8 cellular contexts compared by ENCODE assay signal in the genomic region with DNA sequence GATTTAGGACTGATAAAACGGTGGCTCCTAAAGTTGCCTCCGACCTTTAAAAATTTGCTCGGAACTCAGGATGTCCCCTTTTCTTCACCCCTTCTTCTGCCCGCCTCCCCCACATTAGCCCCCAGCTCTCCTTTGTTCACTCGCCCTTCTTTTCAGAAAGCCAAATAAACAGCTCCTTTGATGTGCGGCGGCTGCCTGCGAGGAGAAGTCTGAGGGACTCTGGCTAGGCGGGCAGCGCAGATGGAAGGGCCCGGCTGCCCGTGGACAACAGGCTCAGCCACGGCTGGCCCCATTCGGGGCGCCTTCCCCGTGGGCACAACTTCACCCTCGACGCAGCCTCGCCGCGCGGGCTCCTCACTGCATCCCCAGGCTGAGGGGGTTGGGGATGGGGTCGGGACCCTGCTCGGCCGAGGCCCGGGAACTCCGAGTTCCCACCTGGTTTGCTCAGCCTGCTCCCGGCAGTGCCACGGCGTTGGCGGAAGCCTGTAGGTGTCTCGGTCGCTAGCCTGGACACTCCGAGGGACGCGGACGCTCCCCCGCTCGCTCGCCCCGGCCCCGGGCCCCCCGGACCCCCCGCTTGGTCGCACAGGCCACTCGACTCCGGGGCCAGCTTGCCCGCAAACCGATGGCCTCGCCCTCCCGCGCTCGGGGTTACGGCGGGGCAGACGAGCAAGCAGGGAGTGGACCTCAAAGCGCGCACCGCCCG. TPM values are rescaled to one million over a fixed set of nuclear protein-coding genes. Genes with fewer than 3 reads are reported as not detected.
DNase-seq lines count a peak whose midpoint lies in the region; ATAC-seq and TF ChIP-seq lines count a peak whose summit lies in the region.

No MANE protein-coding gene starts in this region.

- TF ChIP-seq CTCF in AG09309 (IDR thresholded peaks at IDR 0.05; ENCODE audit: control insufficient read depth, insufficient read depth, low read depth, low read length, missing control alignments) (no peak), HEK293 (tag by site-specific recombination; IDR thresholded peaks at IDR 0.05) (no peak)

- peaks cover 26% of the 10 kb centered on the region for H3K4me1 ChIP-seq in HEK293 (ENCODE audit: control insufficient read depth, insufficient read depth, low read length)

- H3K4me3 ChIP-seq in AG09309 (ENCODE audit: control insufficient read depth, low read depth, low read length) (peak overlapping the region; percentile 49), HEK293 (ENCODE audit: low read depth, low read length) (peak overlapping the region; percentile 52)

- POLR2A ChIA-PET in HEK293 (lab: Yijun Ruan, JAX), result interaction anchor here (0.6 to 7.0 kb wide), 38 partner anchors 13 to 646 kb away, joined by 3 to 134 read pairs (median 4); partner anchors contain the start of gene RPLP1

- CTCF ChIA-PET in HEK293 (lab: Yijun Ruan, JAX), result interaction anchor here (0.6 to 2.0 kb wide), 10 partner anchors 75 to 410 kb away, joined by 3 to 5 read pairs (median 3); no protein-coding TSS in a partner anchor

- H3K27ac ChIP-seq in HEK293 (ENCODE audit: extremely low read depth, low read depth, low read length), result peak overlapping the region; percentile 99

- peaks cover 7 to 20% of the 10 kb centered on the region in 2 experiments; a peak in 2 of 3 replicates for H3K36me3 ChIP-seq in HEK293 (ENCODE audit: control insufficient read depth in 2 of 2, insufficient read depth in 1 of 2, low read length in 2 of 2)

- H3K9me3 ChIP-seq in HEK293 (ENCODE audit: control insufficient read depth, insufficient read depth, low read depth, low read length), result no peaks in the 10 kb centered on the region

- ATAC-seq in left lobe of liver (peak; percentile 25), HG02798 (IDR thresholded peaks at IDR 0.05; ENCODE audit: poor library complexity, unreplicated experiment) (no peak), HG03469 (IDR thresholded peaks at IDR 0.05; ENCODE audit: unreplicated experiment) (no peak)

- DNase-seq in AG09309 (ENCODE audit: low read depth) (no peak), T-helper 1 cell (peak in 4 of 5 donors; percentile 18 to 37 (median 25)), left lobe of liver (ENCODE audit: low spot score) (peak; percentile 75)
- peak; percentile 36 for DNase-seq in central memory CD4-positive, alpha-beta T cell
- peak; percentile 37 for DNase-seq in stimulated activated CD4-positive, alpha-beta T cell treated with anti-CD3 and anti-CD28 coated beads, Interleukin-4, amount 100 ng/mL, for 24 hours

TF ChIP-seq in HEK293, 187 proteins besides CTCF, POLR2A, EP300 and RAD21 (continues in another document):
- TF ChIP-seq ZNF639 (tag by site-specific recombination; IDR thresholded peaks at IDR 0.05), result 0 out of 2 replicates have a peak, but pooled peaks have one; percentile 32
- peak; percentile 89 for TF ChIP-seq ZXDB (tag by site-specific recombination; IDR thresholded peaks at IDR 0.05)
- TF ChIP-seq ZSCAN23 (tag by site-specific recombination; IDR thresholded peaks at IDR 0.05), result peak; percentile 51; the same call in 1 of the 2 replicates
- 0 out of 2 replicates have a peak, but pooled peaks have one; percentile 22 for TF ChIP-seq GLI4 (tag by site-specific recombination; IDR thresholded peaks at IDR 0.05)
- TF ChIP-seq SP2 (tag by site-specific recombination; IDR thresholded peaks at IDR 0.05), result peak; percentile 20
- TF ChIP-seq ZNF600 (tag by site-specific recombination; IDR thresholded peaks at IDR 0.05), result peak; percentile 72
- 0 out of 2 replicates have a peak, but pooled peaks have one; percentile 64 for TF ChIP-seq ZSCAN30 (tag by site-specific recombination; IDR thresholded peaks at IDR 0.05)
- peak; percentile 65; the same call in 1 of the 2 replicates for TF ChIP-seq SCRT1 (tag by site-specific recombination; IDR thresholded peaks at IDR 0.05; ENCODE audit: borderline replicate concordance)
- TF ChIP-seq ZBTB17 (tag by site-specific recombination; IDR thresholded peaks at IDR 0.05), result peak; percentile 63; the same call in 1 of the 2 replicates
- peak; percentile 86; the same call in 1 of the 2 replicates for TF ChIP-seq ZBTB7A (tag by site-specific recombination; IDR thresholded peaks at IDR 0.05; ENCODE audit: low read depth)
- TF ChIP-seq ZNF704 (tag by site-specific recombination; IDR thresholded peaks at IDR 0.05), result no peak
- no peak for TF ChIP-seq ZNF747 (tag by site-specific recombination; IDR thresholded peaks at IDR 0.05)
- TF ChIP-seq ZNF830 (tag by site-specific recombination; IDR thresholded peaks at IDR 0.05; ENCODE audit: low read depth), result no peak
- peak; percentile 1; the same call in 1 of the 2 replicates for TF ChIP-seq ZNF596 (tag by site-specific recombination; IDR thresholded peaks at IDR 0.05)
- TF ChIP-seq, protein P1, sequence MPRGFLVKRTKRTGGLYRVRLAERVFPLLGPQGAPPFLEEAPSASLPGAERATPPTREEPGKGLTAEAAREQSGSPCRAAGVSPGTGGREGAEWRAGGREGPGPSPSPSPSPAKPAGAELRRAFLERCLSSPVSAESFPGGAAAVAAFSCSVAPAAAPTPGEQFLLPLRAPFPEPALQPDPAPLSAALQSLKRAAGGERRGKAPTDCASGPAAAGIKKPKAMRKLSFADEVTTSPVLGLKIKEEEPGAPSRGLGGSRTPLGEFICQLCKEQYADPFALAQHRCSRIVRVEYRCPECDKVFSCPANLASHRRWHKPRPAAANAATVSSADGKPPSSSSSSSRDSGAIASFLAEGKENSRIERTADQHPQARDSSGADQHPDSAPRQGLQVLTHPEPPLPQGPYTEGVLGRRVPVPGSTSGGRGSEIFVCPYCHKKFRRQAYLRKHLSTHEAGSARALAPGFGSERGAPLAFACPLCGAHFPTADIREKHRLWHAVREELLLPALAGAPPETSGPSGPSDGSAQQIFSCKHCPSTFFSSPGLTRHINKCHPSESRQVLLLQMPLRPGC (tag by site-specific recombination; IDR thresholded peaks at IDR 0.05), result 0 out of 2 replicates have a peak, but pooled peaks have one; percentile 69
- TF ChIP-seq ZBTB8A (tag by site-specific recombination; IDR thresholded peaks at IDR 0.05), result peak; percentile 97
- TF ChIP-seq ZBTB20 (tag by site-specific recombination; IDR thresholded peaks at IDR 0.05), result peak; percentile 94
- TF ChIP-seq, protein P2, sequence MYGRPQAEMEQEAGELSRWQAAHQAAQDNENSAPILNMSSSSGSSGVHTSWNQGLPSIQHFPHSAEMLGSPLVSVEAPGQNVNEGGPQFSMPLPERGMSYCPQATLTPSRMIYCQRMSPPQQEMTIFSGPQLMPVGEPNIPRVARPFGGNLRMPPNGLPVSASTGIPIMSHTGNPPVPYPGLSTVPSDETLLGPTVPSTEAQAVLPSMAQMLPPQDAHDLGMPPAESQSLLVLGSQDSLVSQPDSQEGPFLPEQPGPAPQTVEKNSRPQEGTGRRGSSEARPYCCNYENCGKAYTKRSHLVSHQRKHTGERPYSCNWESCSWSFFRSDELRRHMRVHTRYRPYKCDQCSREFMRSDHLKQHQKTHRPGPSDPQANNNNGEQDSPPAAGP (tag by site-specific recombination; IDR thresholded peaks at IDR 0.05), result peak; percentile 76; the same call in 1 of the 2 replicates
- TF ChIP-seq ZNF335 (tag by site-specific recombination; conservative IDR thresholded peaks at IDR 0.05), result peak; percentile 89
- no peak for TF ChIP-seq ZNF624 (tag by site-specific recombination; IDR thresholded peaks at IDR 0.05)
- TF ChIP-seq GLI2 (tag by site-specific recombination; IDR thresholded peaks at IDR 0.05; ENCODE audit: borderline replicate concordance, low read depth), result no peak; the same call in 1 of the 2 replicates
- TF ChIP-seq TCF7L2 (IDR thresholded peaks at IDR 0.05; ENCODE audit: borderline replicate concordance, low read depth, low read length), result peak; percentile 99
- no peak for TF ChIP-seq ZNF571 (tag by site-specific recombination; IDR thresholded peaks at IDR 0.05)
- peak; percentile 63 for TF ChIP-seq WT1 (tag by site-specific recombination; IDR thresholded peaks at IDR 0.05)
- TF ChIP-seq GFI1B (tag by site-specific recombination; IDR thresholded peaks at IDR 0.05), result peak; percentile 1; the same call in 1 of the 2 replicates
- TF ChIP-seq SP7 (tag by site-specific recombination; IDR thresholded peaks at IDR 0.05), result peak; percentile 78; the same call in 1 of the 2 replicates
- peak; percentile 82 for TF ChIP-seq ZNF501 (tag by site-specific recombination; IDR thresholded peaks at IDR 0.05)
- TF ChIP-seq ZNF138 (tag by site-specific recombination; IDR thresholded peaks at IDR 0.05; ENCODE audit: borderline replicate concordance), result no peak
- peak; percentile 24; the same call in 1 of the 2 replicates for TF ChIP-seq ZSCAN4 (tag by site-specific recombination; IDR thresholded peaks at IDR 0.05)

RNA-seq across cellular contexts. Expression of gene TLE3, which starts 0.9 kb away (rescaled TPM):
- 7.0 TPM for total RNA-seq in left lobe of liver
